In the genomic region with DNA sequence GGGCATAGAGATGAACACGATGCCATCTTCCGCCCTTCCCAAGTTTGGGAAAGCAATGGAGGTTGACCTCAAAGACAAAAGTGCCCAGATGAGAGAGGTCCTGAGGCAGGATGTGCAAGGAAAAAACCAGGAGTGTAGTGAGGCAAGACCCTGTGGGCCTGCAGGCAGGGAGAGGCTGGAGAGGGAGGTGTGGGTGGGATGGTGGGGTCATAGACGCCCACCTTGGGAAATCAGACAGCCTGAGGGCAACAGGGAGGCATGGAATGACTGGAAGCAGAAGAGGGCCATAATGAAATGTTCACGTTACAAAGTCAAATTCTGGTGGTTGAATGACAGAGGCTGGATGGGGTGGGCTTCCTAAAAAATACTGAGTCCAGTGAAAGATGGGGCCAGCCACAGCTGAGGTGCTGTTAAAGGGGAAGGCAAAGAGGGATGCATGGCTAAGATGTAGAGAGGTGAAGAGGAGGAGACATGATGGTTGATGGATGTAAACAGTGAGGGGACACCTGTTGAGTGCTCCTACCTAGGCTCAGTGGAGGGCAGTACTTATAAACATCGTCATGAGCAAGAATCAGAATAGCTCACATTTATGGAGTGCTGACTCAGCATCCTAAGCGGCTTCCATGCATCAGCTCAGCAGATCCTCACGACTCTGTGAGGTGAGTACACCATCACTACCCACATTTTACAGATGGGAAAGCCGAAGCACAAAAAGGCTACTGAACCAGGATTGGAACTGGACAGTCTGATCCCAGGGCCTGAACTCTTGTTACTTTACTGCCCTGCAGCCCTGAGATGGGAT, we compare ENCODE assay signal across 35 cellular contexts. TPM values are rescaled to one million over a fixed set of nuclear protein-coding genes. Genes with fewer than 3 reads are reported as not detected.
"Had no signal": no experiment of that assay in that cellular context is flagged by ENCODE, and none has a peak within 500 bp of the region (broad histone marks: within the 10 kb centered on the region; RNA-seq: fewer than 3 reads in every experiment).

No MANE protein-coding gene starts in this region.

- H3K4me3 ChIP-seq: cardiac muscle cell, colonic mucosa, esophagus squamous epithelium, gastroesophageal sphincter, heart right ventricle, hepatocyte had no signal

- H3K36me3 ChIP-seq: cardiac muscle cell, colonic mucosa, esophagus squamous epithelium, gastroesophageal sphincter, heart right ventricle had no signal

- H3K4me1 Mint-ChIP-seq: activated B cell treated with CpG ODN at 0.5 μM for 24 hours, T-helper 17 cell had no signal

- H2AFZ ChIP-seq: hepatocyte had no signal

- H3K9me3 ChIP-seq: colonic mucosa, esophagus squamous epithelium, gastroesophageal sphincter, heart right ventricle had no signal

- DNase-seq: activated B cell treated with CpG ODN at 0.5 μM for 24 hours; activated CD4-positive, alpha-beta T cell treated with anti-CD3 and anti-CD28 coated beads for 48 hours; activated CD4-positive, alpha-beta T cell treated with anti-CD3 and anti-CD28 coated beads, Interleukin-2, amount 50 U/mL, for 1 hour; activated CD4-positive, alpha-beta T cell treated with anti-CD3 and anti-CD28 coated beads, Interleukin-2, amount 50 U/mL, for 48 hours; activated CD8-positive, alpha-beta memory T cell treated with anti-CD3 and anti-CD28 coated beads for 24 hours; activated CD8-positive, alpha-beta T cell treated with anti-CD3 and anti-CD28 coated beads for 36 hours; activated effector memory CD4-positive, alpha-beta T cell treated with anti-CD3 and anti-CD28 coated beads, Interleukin-2, amount 50 U/mL, for 16 hours; activated naive CD4-positive, alpha-beta T cell treated with anti-CD3 and anti-CD28 coated beads for 36 hours; activated T-cell treated with anti-CD3 and anti-CD28 coated beads, Interleukin-2, amount 50 U/mL, for 4 hours; amniotic stem cell; central memory CD4-positive, alpha-beta T cell; cerebellar nuclear complex; colonic mucosa; effector CD8-positive, alpha-beta T cell; esophagus squamous epithelium; heart right ventricle; T-helper 17 cell; T1000; WERI-Rb-1 had no signal

- FAIRE-seq: astrocyte, endometrium, endothelial cell of umbilical vein had no signal

- H3K4me2 ChIP-seq: hepatocyte had no signal

- H3K27me3 ChIP-seq: cardiac muscle cell, colonic mucosa, hepatocyte had no signal

- H3K9me3 Mint-ChIP-seq: activated B cell treated with CpG ODN at 0.5 μM for 24 hours; activated CD8-positive, alpha-beta T cell treated with anti-CD3 and anti-CD28 coated beads for 36 hours; activated naive CD4-positive, alpha-beta T cell treated with anti-CD3 and anti-CD28 coated beads for 36 hours; activated T-cell treated with anti-CD3 and anti-CD28 coated beads, Interleukin-2, amount 50 U/mL, for 4 hours; activated T-helper 1 cell treated with anti-CD3 and anti-CD28 coated beads, Interleukin-12 subunit alpha, Interleukin-12 subunit beta, Interleukin-2, Interleukin-4 antibody, amounts not matched to agents 30 ng/mL and 10 ng/mL and 1 ng/mL, durations not matched to agents 14 hours and 24 hours and 36 hours; activated T-helper 2 cell treated with anti-CD3 and anti-CD28 coated beads, Interferon-gamma antibody, Interleukin-2, Interleukin-4, amounts not matched to agents 10 μg/mL and 5 μg/mL and 100 μg/mL, durations not matched to agents 14 hours and 24 hours and 36 hours; T-helper 2 cell treated with Interferon-gamma antibody and Interleukin-4, amounts not matched to agents 5 μg/mL and 100 μg/mL, for 36 hours had no signal

- H3K4me1 ChIP-seq: colonic mucosa had no signal

- H3K79me2 ChIP-seq: hepatocyte had no signal

- H3K27ac Mint-ChIP-seq: activated B cell treated with CpG ODN at 0.5 μM for 24 hours; activated CD8-positive, alpha-beta T cell treated with anti-CD3 and anti-CD28 coated beads for 36 hours; activated naive CD4-positive, alpha-beta T cell treated with anti-CD3 and anti-CD28 coated beads for 36 hours; activated naive CD8-positive, alpha-beta T cell; activated T-helper 1 cell treated with anti-CD3 and anti-CD28 coated beads, Interleukin-12 subunit alpha, Interleukin-12 subunit beta, Interleukin-2, Interleukin-4 antibody, amounts not matched to agents 30 ng/mL and 10 ng/mL and 1 ng/mL, durations not matched to agents 14 hours and 24 hours and 36 hours; activated T-helper 2 cell treated with anti-CD3 and anti-CD28 coated beads, Interferon-gamma antibody, Interleukin-2, Interleukin-4, amounts not matched to agents 10 μg/mL and 5 μg/mL and 100 μg/mL, durations not matched to agents 14 hours and 24 hours and 36 hours; T-helper 17 cell; T-helper 2 cell treated with Interferon-gamma antibody and Interleukin-4, amounts not matched to agents 5 μg/mL and 100 μg/mL, for 36 hours had no signal

- ATAC-seq: activated CD4-positive, CD25-positive, alpha-beta regulatory T cell treated with anti-CD3 and anti-CD28 coated beads, Interleukin-2, amount 50 U/mL, for 24 hours; activated CD8-positive, alpha-beta T cell treated with anti-CD3 and anti-CD28 coated beads for 36 hours; activated T-cell treated with anti-CD3 and anti-CD28 coated beads, Interleukin-2, amount 50 U/mL, for 4 hours; gastroesophageal sphincter; heart right ventricle; T-helper 17 cell had no signal

- H3K36me3 Mint-ChIP-seq: activated naive CD8-positive, alpha-beta T cell had no signal

- H3K4me3 Mint-ChIP-seq: activated B cell treated with CpG ODN at 0.5 μM for 24 hours; activated CD8-positive, alpha-beta T cell treated with anti-CD3 and anti-CD28 coated beads for 36 hours; activated naive CD4-positive, alpha-beta T cell treated with anti-CD3 and anti-CD28 coated beads for 36 hours; activated naive CD8-positive, alpha-beta T cell; activated T-cell treated with anti-CD3 and anti-CD28 coated beads, Interleukin-2, amount 50 U/mL, for 4 hours; activated T-helper 1 cell treated with anti-CD3 and anti-CD28 coated beads, Interleukin-12 subunit alpha, Interleukin-12 subunit beta, Interleukin-2, Interleukin-4 antibody, amounts not matched to agents 30 ng/mL and 10 ng/mL and 1 ng/mL, durations not matched to agents 14 hours and 24 hours and 36 hours; T-helper 17 cell; T-helper 2 cell treated with Interferon-gamma antibody and Interleukin-4, amounts not matched to agents 5 μg/mL and 100 μg/mL, for 36 hours had no signal

- H3K27ac ChIP-seq: cardiac muscle cell, colonic mucosa, epithelial cell of prostate, esophagus squamous epithelium, gastroesophageal sphincter, heart right ventricle, hepatocyte, WERI-Rb-1 had no signal

RNA-seq across cellular contexts. Expression of gene GRIK3, which starts 42.0 kb away (rescaled TPM):
- total RNA-seq: activated CD8-positive, alpha-beta T cell treated with anti-CD3 and anti-CD28 coated beads for 36 hours; activated naive CD4-positive, alpha-beta T cell treated with anti-CD3 and anti-CD28 coated beads for 36 hours; activated T-cell treated with anti-CD3 and anti-CD28 coated beads, Interleukin-2, amount 50 U/mL, for 4 hours; activated T-helper 1 cell treated with anti-CD3 and anti-CD28 coated beads, Interleukin-12 subunit alpha, Interleukin-12 subunit beta, Interleukin-2, Interleukin-4 antibody, amounts not matched to agents 30 ng/mL and 10 ng/mL and 1 ng/mL, durations not matched to agents 14 hours and 24 hours and 36 hours; activated T-helper 2 cell treated with anti-CD3 and anti-CD28 coated beads, Interferon-gamma antibody, Interleukin-2, Interleukin-4, amounts not matched to agents 10 μg/mL and 5 μg/mL and 100 μg/mL, durations not matched to agents 14 hours and 24 hours and 36 hours; dermis microvascular lymphatic vessel endothelial cell; endothelial cell of umbilical vein; fibroblast of lung; fibroblast of villous mesenchyme; glomerular endothelial cell; T-helper 17 cell had no signal
